8 cellular contexts compared by ENCODE assay signal in genomic region chr11:2399488-2400068, GRCh38. TPM values are rescaled to one million over a fixed set of nuclear protein-coding genes. Genes with fewer than 3 reads are reported as not detected.
A peak's percentile ranks its signal among the peaks of the same experiment; 100 is the strongest.
DNase-seq lines count a peak whose midpoint lies in the region; ATAC-seq and TF ChIP-seq lines count a peak whose summit lies in the region.

No MANE protein-coding gene starts in this region.

- peak overlapping the region; percentile 71 for H3K4me2 ChIP-seq in parathyroid adenoma (ENCODE audit: low read length)

- no peaks in the 10 kb centered on the region for H3K9me3 Mint-ChIP-seq in WTC11

- H3K4me1 Mint-ChIP-seq in WTC11: peaks cover 5% of the 10 kb centered on the region; the same call in 1 of the 2 replicates

- CTCF ChIA-PET in WTC11 (lab: Charles Lee): interaction anchor here (0.9 to 7.7 kb wide), 11 partner anchors 12 to 202 kb away, joined by 3 to 81 read pairs (median 7); partner anchors contain the start of gene CD81

- H3K27ac Mint-ChIP-seq in WTC11: no peak overlapping the region

- peak; percentile 52 for DNase-seq in G401 (ENCODE audit: low spot score)
- DNase-seq in WTC11 (ENCODE audit: low spot score): no peak
- DNase-seq in fibroblast of mammary gland (ENCODE audit: low read depth): peak; percentile 36
- no peak for DNase-seq in AG08395 (ENCODE audit: low spot score)
- DNase-seq in NCI-H2171 (lab: John Stamatoyannopoulos, UW): no peak

- TF ChIP-seq CTCF in WTC11 (IDR thresholded peaks at IDR 0.05) (no peak), fibroblast of mammary gland (conservative IDR thresholded peaks at IDR 0.05; ENCODE audit: control insufficient read depth, insufficient read depth, low read depth, low read length) (no peak), parathyroid adenoma (IDR thresholded peaks at IDR 0.05) (no peak)

- no peaks in the 10 kb centered on the region for H3K36me3 ChIP-seq in parathyroid adenoma (ENCODE audit: control insufficient read depth, insufficient read depth, low read length)

- ATAC-seq in HG02610 (IDR thresholded peaks at IDR 0.05; ENCODE audit: unreplicated experiment) (peak; percentile 0), WTC11 (no peak), HG02970 (IDR thresholded peaks at IDR 0.05; ENCODE audit: low FRiP score, unreplicated experiment) (no peak)

- H3K27me3 Mint-ChIP-seq in WTC11 (ENCODE audit: low read depth): no peaks in the 10 kb centered on the region

- peak overlapping the region; percentile 94 for H3K27ac ChIP-seq in parathyroid adenoma

- no peaks in the 10 kb centered on the region for H3K27me3 ChIP-seq in parathyroid adenoma (ENCODE audit: control insufficient read depth, insufficient read depth, low read length)

- H3K36me3 Mint-ChIP-seq in WTC11: peaks cover 15% of the 10 kb centered on the region

- H3K4me1 ChIP-seq in parathyroid adenoma: peaks cover 5% of the 10 kb centered on the region

- POLR2A ChIA-PET in WTC11 (lab: Charles Lee): interaction anchor here (0.9 to 2.3 kb wide), 3 partner anchors 9 to 89 kb away, joined by 3 to 7 read pairs (median 6); no protein-coding TSS in a partner anchor

- peak overlapping the region; percentile 73 for H2AFZ ChIP-seq in parathyroid adenoma

- H3K4me3 Mint-ChIP-seq in WTC11: peak overlapping the region; percentile 83

- H3K4me3 ChIP-seq in fibroblast of mammary gland (ENCODE audit: control insufficient read depth, low read depth, low read length) (peak overlapping the region; percentile 58), parathyroid adenoma (ENCODE audit: low read depth, low read length) (peak overlapping the region; percentile 60)

- in situ Hi-C loops in G401 (cut with HindIII; ENCODE audit: low sequenced_read_pairs): no loop called here

- no peaks in the 10 kb centered on the region for H3K9me3 ChIP-seq in parathyroid adenoma (ENCODE audit: control insufficient read depth, low read length)

- peak overlapping the region; percentile 69 for H3K9ac ChIP-seq in parathyroid adenoma

- peaks cover 5% of the 10 kb centered on the region for H3K79me2 ChIP-seq in parathyroid adenoma

TF ChIP-seq in WTC11, 78 proteins besides CTCF, POLR2A, EP300 and RAD21:
- TF ChIP-seq GTF2I (CRISPR knock-in tag; conservative IDR thresholded peaks at IDR 0.05) (no peak), SMAD3 (CRISPR knock-in tag; IDR thresholded peaks at IDR 0.05; ENCODE audit: borderline replicate concordance) (0 out of 2 replicates have a peak, but pooled peaks have one; percentile 7), NR1H2 (CRISPR knock-in tag; IDR thresholded peaks at IDR 0.05) (no peak), OVOL2 (CRISPR knock-in tag; IDR thresholded peaks at IDR 0.05; ENCODE audit: borderline replicate concordance) (no peak), ZNF232 (CRISPR knock-in tag; IDR thresholded peaks at IDR 0.05) (no peak), IRF2 (CRISPR knock-in tag; IDR thresholded peaks at IDR 0.05; ENCODE audit: borderline replicate concordance, low read depth) (no peak), CBFB (CRISPR knock-in tag; IDR thresholded peaks at IDR 0.05; ENCODE audit: low read depth) (no peak), ZNF416 (CRISPR knock-in tag; IDR thresholded peaks at IDR 0.05) (no peak), MYBL2 (CRISPR knock-in tag; IDR thresholded peaks at IDR 0.05) (no peak), ETV6 (CRISPR knock-in tag; IDR thresholded peaks at IDR 0.05) (no peak), GRHL2 (CRISPR knock-in tag; IDR thresholded peaks at IDR 0.05; ENCODE audit: insufficient replicate concordance, severe bottlenecking) (no peak), ZNF671 (CRISPR knock-in tag; IDR thresholded peaks at IDR 0.05) (no peak), NFYB (CRISPR knock-in tag; conservative IDR thresholded peaks at IDR 0.05; ENCODE audit: low read depth) (0 out of 2 replicates have a peak, but pooled peaks have one; percentile 9), NFATC4 (CRISPR knock-in tag; IDR thresholded peaks at IDR 0.05) (0 out of 2 replicates have a peak, but pooled peaks have one; percentile 6)
- TF ChIP-seq, protein P1, sequence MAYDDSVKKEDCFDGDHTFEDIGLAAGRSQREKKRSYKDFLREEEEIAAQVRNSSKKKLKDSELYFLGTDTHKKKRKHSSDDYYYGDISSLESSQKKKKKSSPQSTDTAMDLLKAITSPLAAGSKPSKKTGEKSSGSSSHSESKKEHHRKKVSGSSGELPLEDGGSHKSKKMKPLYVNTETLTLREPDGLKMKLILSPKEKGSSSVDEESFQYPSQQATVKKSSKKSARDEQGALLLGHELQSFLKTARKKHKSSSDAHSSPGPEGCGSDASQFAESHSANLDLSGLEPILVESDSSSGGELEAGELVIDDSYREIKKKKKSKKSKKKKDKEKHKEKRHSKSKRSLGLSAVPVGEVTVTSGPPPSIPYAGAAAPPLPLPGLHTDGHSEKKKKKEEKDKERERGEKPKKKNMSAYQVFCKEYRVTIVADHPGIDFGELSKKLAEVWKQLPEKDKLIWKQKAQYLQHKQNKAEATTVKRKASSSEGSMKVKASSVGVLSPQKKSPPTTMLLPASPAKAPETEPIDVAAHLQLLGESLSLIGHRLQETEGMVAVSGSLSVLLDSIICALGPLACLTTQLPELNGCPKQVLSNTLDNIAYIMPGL (CRISPR knock-in tag; IDR thresholded peaks at IDR 0.05): no peak
- TF ChIP-seq, protein P2, sequence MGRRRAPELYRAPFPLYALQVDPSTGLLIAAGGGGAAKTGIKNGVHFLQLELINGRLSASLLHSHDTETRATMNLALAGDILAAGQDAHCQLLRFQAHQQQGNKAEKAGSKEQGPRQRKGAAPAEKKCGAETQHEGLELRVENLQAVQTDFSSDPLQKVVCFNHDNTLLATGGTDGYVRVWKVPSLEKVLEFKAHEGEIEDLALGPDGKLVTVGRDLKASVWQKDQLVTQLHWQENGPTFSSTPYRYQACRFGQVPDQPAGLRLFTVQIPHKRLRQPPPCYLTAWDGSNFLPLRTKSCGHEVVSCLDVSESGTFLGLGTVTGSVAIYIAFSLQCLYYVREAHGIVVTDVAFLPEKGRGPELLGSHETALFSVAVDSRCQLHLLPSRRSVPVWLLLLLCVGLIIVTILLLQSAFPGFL (CRISPR knock-in tag; IDR thresholded peaks at IDR 0.05; ENCODE audit: borderline replicate concordance): no peak

RNA-seq across cellular contexts. Expression of gene TSSC4, which starts 1.0 kb away (rescaled TPM):
- total RNA-seq in G401 (2014; rRNA removed; shearing (Covaris generic)): 44.6 and 46.1 TPM in 2 replicates
- total RNA-seq in WTC11 (2021): 41.2 to 45.8 TPM (median 41.4 TPM) in 3 replicates

RNA-seq across cellular contexts. Expression of gene CD81, which starts 22.5 kb away (rescaled TPM):
- 61.8 and 105 TPM in 2 replicates for total RNA-seq in G401 (2014; rRNA removed; shearing (Covaris generic))
- 237 to 244 TPM (median 241 TPM) in 3 replicates for total RNA-seq in WTC11 (2021)

RNA-seq across cellular contexts. Expression of gene TRPM5, which starts 44.7 kb away (rescaled TPM):
- not detected in 2 replicates for total RNA-seq in G401 (2014; rRNA removed; shearing (Covaris generic))
- 0.07 to 0.09 TPM in 2 of 3 replicates, not detected in the other for total RNA-seq in WTC11 (2021)

RNA-seq across cellular contexts. Expression of gene KCNQ1, which starts 45.2 kb away (rescaled TPM):
- total RNA-seq in G401 (2014; rRNA removed; shearing (Covaris generic)): 0.85 TPM in 1 of 2 replicates, not detected in the other
- total RNA-seq in WTC11 (2021): 2.5 to 4.3 TPM (median 4.0 TPM) in 3 replicates

Comparison
In these comparisons a context has a peak if more than half of its experiments do, and no peak if none do; other contexts are left out.
1. DNase-seq: peak in G401 (single experiment) and fibroblast of mammary gland (single experiment); none in WTC11 (single experiment), AG08395 (single experiment) and NCI-H2171 (single experiment).